ENCODE assay signal across 2 cellular contexts in genomic region chr3:187262360-187262759, GRCh38.
TF ChIP-seq lines count a peak whose summit lies in the region.

No MANE protein-coding gene starts in this region.

TF ChIP-seq in IMR-90, 13 proteins besides CTCF, POLR2A, EP300 and RAD21:
- TF ChIP-seq MAFK (IDR thresholded peaks at IDR 0.05; ENCODE audit: low read depth, low read length) (no peak), FOS (IDR thresholded peaks at IDR 0.05; ENCODE audit: low read depth, low read length) (no peak), SMC3 (IDR thresholded peaks at IDR 0.05; ENCODE audit: low read depth, low read length) (no peak), MAZ (IDR thresholded peaks at IDR 0.05; ENCODE audit: borderline replicate concordance, low read depth, low read length) (no peak), NFE2L2 (IDR thresholded peaks at IDR 0.05; ENCODE audit: low read depth, low read length) (no peak), CEBPB (IDR thresholded peaks at IDR 0.05; ENCODE audit: low read depth, low read length) (no peak), MXI1 (IDR thresholded peaks at IDR 0.05; ENCODE audit: borderline replicate concordance, low read depth, low read length) (no peak), BHLHE40 (IDR thresholded peaks at IDR 0.05; ENCODE audit: low read depth, low read length) (no peak), RCOR1 (IDR thresholded peaks at IDR 0.05; ENCODE audit: insufficient replicate concordance, low read length) (no peak), CHD1 (IDR thresholded peaks at IDR 0.05; ENCODE audit: low read depth, low read length) (no peak)
- TF ChIP-seq, protein P1, sequence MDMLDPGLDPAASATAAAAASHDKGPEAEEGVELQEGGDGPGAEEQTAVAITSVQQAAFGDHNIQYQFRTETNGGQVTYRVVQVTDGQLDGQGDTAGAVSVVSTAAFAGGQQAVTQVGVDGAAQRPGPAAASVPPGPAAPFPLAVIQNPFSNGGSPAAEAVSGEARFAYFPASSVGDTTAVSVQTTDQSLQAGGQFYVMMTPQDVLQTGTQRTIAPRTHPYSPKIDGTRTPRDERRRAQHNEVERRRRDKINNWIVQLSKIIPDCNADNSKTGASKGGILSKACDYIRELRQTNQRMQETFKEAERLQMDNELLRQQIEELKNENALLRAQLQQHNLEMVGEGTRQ (IDR thresholded peaks at IDR 0.05; ENCODE audit: low read depth, low read length), result no peak

TF ChIP-seq in H1, 55 proteins besides CTCF, POLR2A, EP300 and RAD21:
- no peak for TF ChIP-seq CHD2 (IDR thresholded peaks at IDR 0.05; ENCODE audit: low read length)
- no peak for TF ChIP-seq SP4 (IDR thresholded peaks at IDR 0.05; ENCODE audit: low read length)
- no peak for TF ChIP-seq SP1 (IDR thresholded peaks at IDR 0.05; ENCODE audit: low read depth, low read length)
- TF ChIP-seq HDAC6 (IDR thresholded peaks at IDR 0.05; ENCODE audit: low read depth, low read length), result no peak
- TF ChIP-seq, protein P2, sequence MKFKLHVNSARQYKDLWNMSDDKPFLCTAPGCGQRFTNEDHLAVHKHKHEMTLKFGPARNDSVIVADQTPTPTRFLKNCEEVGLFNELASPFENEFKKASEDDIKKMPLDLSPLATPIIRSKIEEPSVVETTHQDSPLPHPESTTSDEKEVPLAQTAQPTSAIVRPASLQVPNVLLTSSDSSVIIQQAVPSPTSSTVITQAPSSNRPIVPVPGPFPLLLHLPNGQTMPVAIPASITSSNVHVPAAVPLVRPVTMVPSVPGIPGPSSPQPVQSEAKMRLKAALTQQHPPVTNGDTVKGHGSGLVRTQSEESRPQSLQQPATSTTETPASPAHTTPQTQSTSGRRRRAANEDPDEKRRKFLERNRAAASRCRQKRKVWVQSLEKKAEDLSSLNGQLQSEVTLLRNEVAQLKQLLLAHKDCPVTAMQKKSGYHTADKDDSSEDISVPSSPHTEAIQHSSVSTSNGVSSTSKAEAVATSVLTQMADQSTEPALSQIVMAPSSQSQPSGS (IDR thresholded peaks at IDR 0.05; ENCODE audit: low read length), result no peak
- no peak for TF ChIP-seq RNF2 (IDR thresholded peaks at IDR 0.05; ENCODE audit: borderline replicate concordance, low read depth, low read length, missing control alignments, poor library complexity, severe bottlenecking)
- TF ChIP-seq HDAC2 (IDR thresholded peaks at IDR 0.05; ENCODE audit: borderline replicate concordance in 1 of 2, low read depth in 2 of 2, low read length in 2 of 2), result no peak
- TF ChIP-seq SAP30 (IDR thresholded peaks at IDR 0.05; ENCODE audit: insufficient read depth, insufficient replicate concordance, low read length), result no peak
- no peak for TF ChIP-seq EGR1 (IDR thresholded peaks at IDR 0.05; ENCODE audit: borderline replicate concordance, low read depth, low read length)
- TF ChIP-seq BCL11A (IDR thresholded peaks at IDR 0.05; ENCODE audit: low read depth in 2 of 2, low read length in 2 of 2), result no peak
- TF ChIP-seq KDM4A (IDR thresholded peaks at IDR 0.05; ENCODE audit: low read depth, low read length, severe bottlenecking), result no peak
- TF ChIP-seq CREB1 (IDR thresholded peaks at IDR 0.05), result no peak
